Comparison of ENCODE assay signal across 19 cellular contexts in genomic region chr12:8420506-8420905, GRCh38. TPM values are rescaled to one million over a fixed set of nuclear protein-coding genes. Genes with fewer than 3 reads are reported as not detected.
DNase-seq lines count a peak whose midpoint lies in the region; ATAC-seq and TF ChIP-seq lines count a peak whose summit lies in the region.
"Had no signal": no experiment of that assay in that cellular context is flagged by ENCODE, and none has a peak within 500 bp of the region (broad histone marks: within the 10 kb centered on the region; RNA-seq: fewer than 3 reads in every experiment).

No MANE protein-coding gene starts in this region.

- no peak overlapping the region for H3K4me3 Mint-ChIP-seq in endodermal cell
- H3K4me3 Mint-ChIP-seq: B cell; CD4-positive, alpha-beta T cell; CD8-positive, alpha-beta T cell had no signal

- TF ChIP-seq CTCF in endodermal cell (conservative IDR thresholded peaks at IDR 0.05): no peak

- no peak overlapping the region for H3K27ac ChIP-seq in endodermal cell (ENCODE audit: low read depth, low read length)
- H3K27ac ChIP-seq: BLaER1 treated with 17β-estradiol and CSF1 and Interleukin-3, amounts not matched to agents 10 nM and 100 nM; C4-2B had no signal

- no peaks in the 10 kb centered on the region for H3K4me1 ChIP-seq in endodermal cell (ENCODE audit: control insufficient read depth, insufficient read depth, low read length)
- H3K4me1 ChIP-seq: BLaER1 treated with 17β-estradiol and CSF1 and Interleukin-3, amounts not matched to agents 10 nM and 100 nM; Caco-2 had no signal

- H3K4me1 Mint-ChIP-seq in endodermal cell: peaks cover 19% of the 10 kb centered on the region
- H3K4me1 Mint-ChIP-seq: B cell had no signal

- no peaks in the 10 kb centered on the region for H3K9me3 Mint-ChIP-seq in endodermal cell
- H3K9me3 Mint-ChIP-seq: CD4-positive, alpha-beta T cell; CD8-positive, alpha-beta T cell had no signal

- no peaks in the 10 kb centered on the region for H3K27me3 ChIP-seq in endodermal cell (ENCODE audit: control insufficient read depth, insufficient read depth, low read length, poor library complexity, severe bottlenecking)
- H3K27me3 ChIP-seq: BLaER1 treated with 17β-estradiol and CSF1 and Interleukin-3, amounts not matched to agents 10 nM and 100 nM had no signal

- H3K4me3 ChIP-seq in endodermal cell (ENCODE audit: low read length): no peak overlapping the region
- H3K4me3 ChIP-seq: BLaER1 treated with 17β-estradiol and CSF1 and Interleukin-3, amounts not matched to agents 10 nM and 100 nM had no signal

- no peak overlapping the region for H3K9ac ChIP-seq in endodermal cell (ENCODE audit: extremely low read depth, low read length, poor library complexity, severe bottlenecking)
- H3K9ac ChIP-seq: BLaER1 treated with 17β-estradiol and CSF1 and Interleukin-3, amounts not matched to agents 10 nM and 100 nM had no signal

- peak overlapping the region; percentile 2 for H3K27ac Mint-ChIP-seq in endodermal cell
- H3K27ac Mint-ChIP-seq: B cell; CD4-positive, alpha-beta T cell; CD8-positive, alpha-beta T cell had no signal

- peak; percentile 62 for DNase-seq in endodermal cell
- peak; percentile 75 for DNase-seq in islet precursor cell
- no peak for DNase-seq in stimulated activated naive CD8-positive, alpha-beta T cell treated with anti-CD3 and anti-CD28 coated beads, Interleukin-15, Interleukin-2, amounts not matched to agents 100 U/mL and 50 U/mL, for 24 hours
- no peak for DNase-seq in AML-193 (lab: John Stamatoyannopoulos, UW)
- DNase-seq in nucleus accumbens (lab: John Stamatoyannopoulos, UW): no peak
- DNase-seq: 8988T; ACHN; Caco-2; Calu3; CD4-positive, alpha-beta T cell; CD8-positive, alpha-beta T cell; DMS79 treated with DMSO at 0.1 percent for 48 hours; GF-D8 had no signal

- H3K36me3 ChIP-seq in endodermal cell (ENCODE audit: control insufficient read depth, insufficient read depth, low read length): no peaks in the 10 kb centered on the region
- H3K36me3 ChIP-seq: BLaER1 treated with 17β-estradiol and CSF1 and Interleukin-3, amounts not matched to agents 10 nM and 100 nM had no signal

- H3K9me3 ChIP-seq in endodermal cell (ENCODE audit: control insufficient read depth, low read length): no peaks in the 10 kb centered on the region
- H3K9me3 ChIP-seq: BLaER1 treated with 17β-estradiol and CSF1 and Interleukin-3, amounts not matched to agents 10 nM and 100 nM; Caco-2 had no signal

- no peaks in the 10 kb centered on the region for H3K27me3 Mint-ChIP-seq in endodermal cell (ENCODE audit: insufficient read depth)
- H3K27me3 Mint-ChIP-seq: B cell; CD4-positive, alpha-beta T cell had no signal

- H3K36me3 Mint-ChIP-seq in endodermal cell (ENCODE audit: low read depth): no peaks in the 10 kb centered on the region
- H3K36me3 Mint-ChIP-seq: CD8-positive, alpha-beta T cell had no signal

- WGBS in endodermal cell (ENCODE audit: insufficient coverage in 1 of 2, insufficient read length in 1 of 2), 2 experiments: no CpG with 5 or more reads among the region's 10 CpGs

- ATAC-seq in stimulated activated naive CD8-positive, alpha-beta T cell treated with anti-CD3 and anti-CD28 coated beads, Interleukin-15, Interleukin-2, amounts not matched to agents 100 U/mL and 50 U/mL, for 24 hours: no peak
- ATAC-seq: CD8-positive, alpha-beta T cell had no signal

RNA-seq across cellular contexts. Expression of gene CLEC6A, which starts 35.3 kb away (rescaled TPM):
- total RNA-seq in endodermal cell: under 1 TPM in 1 of 2 donors, not detected in 1; 0.20 TPM
- polyA plus RNA-seq in endodermal cell (2013, experiment 1 of 2): not detected
- not detected for polyA plus RNA-seq in endodermal cell (2013, experiment 2 of 2)
- total RNA-seq: A673; B cell; Caco-2; Calu3; CD4-positive, alpha-beta T cell; CD8-positive, alpha-beta T cell had no signal
- polyA plus RNA-seq: AG04450, BJ had no signal

Comparison
In these comparisons a context has a peak if more than half of its experiments do, and no peak if none do; other contexts are left out.
1. DNase-seq: peak in endodermal cell (single experiment) and islet precursor cell (single experiment); none in stimulated activated naive CD8-positive, alpha-beta T cell treated with anti-CD3 and anti-CD28 coated beads, Interleukin-15, Interleukin-2, amounts not matched to agents 100 U/mL and 50 U/mL, for 24 hours (single experiment), AML-193 (0 of 2) and nucleus accumbens (0 of 56).